Comparison of ENCODE assay signal across 9 cellular contexts in genomic region chr10:92757066-92757716, GRCh38.
DNase-seq lines count a peak whose midpoint lies in the region; ATAC-seq, FAIRE-seq and TF ChIP-seq lines count a peak whose summit lies in the region.
"Had no signal": no experiment of that assay in that cellular context is flagged by ENCODE, and none has a peak within 500 bp of the region (broad histone marks: within the 10 kb centered on the region; RNA-seq: fewer than 3 reads in every experiment).

No MANE protein-coding gene starts in this region.

- DNase-seq in H7 (peak; percentile 66), GM12878 (ENCODE audit: low read depth, low spot score) (peak; percentile 75), iPS-NIHi11 (ENCODE audit: low spot score) (peak; percentile 82), spleen (peak; percentile 92), NCI-H1417 (lab: John Stamatoyannopoulos, UW) (no peak)
- DNase-seq in stimulated activated CD4-positive, alpha-beta T cell treated with anti-CD3 and anti-CD28 coated beads, Interleukin-4, amount 100 ng/mL, for 24 hours = no peak

- TF ChIP-seq POLR2A in GM12878 (IDR thresholded peaks at IDR 0.05; ENCODE audit: low read depth, low read length) = no peak
- TF ChIP-seq POLR2A in spleen (IDR thresholded peaks at IDR 0.05) = no peak

- H2AFZ ChIP-seq in GM12878 (ENCODE audit: control insufficient read depth, low read depth, low read length) = no peak overlapping the region; the same call in 1 of the 2 replicates

- peak overlapping the region; percentile 44; the same call in 1 of the 2 replicates for H3K9ac ChIP-seq in GM12878 (ENCODE audit: control insufficient read depth, insufficient read depth, low read length)

- H3K27me3 ChIP-seq in H7 (ENCODE audit: control insufficient read depth, insufficient read depth, low read length) (no peaks in the 10 kb centered on the region), GM12878 (replicated peaks in 1 of 2; ENCODE audit: control insufficient read depth in 2 of 2, insufficient read depth in 2 of 2, low read length in 1 of 2) (peaks cover 0 to 2% of the 10 kb centered on the region in 2 experiments; a peak in 1 of 4 replicates), spleen (replicated peaks in 1 of 7) (no peaks in the 10 kb centered on the region)

- H3K36me3 ChIP-seq in H7 (replicated peaks; ENCODE audit: control insufficient read depth, insufficient read depth, low read length) (no peaks in the 10 kb centered on the region), KOPT-K1 (ENCODE audit: insufficient read depth, low read length) (no peaks in the 10 kb centered on the region), GM12878 (ENCODE audit: control insufficient read depth in 2 of 2, insufficient read depth in 2 of 2, low read length in 1 of 2) (no peaks in the 10 kb centered on the region), spleen (no peaks in the 10 kb centered on the region)

- TF ChIP-seq EP300 in GM12878 (IDR thresholded peaks at IDR 0.05; ENCODE audit: borderline replicate concordance in 1 of 2, control insufficient read depth in 1 of 2, low read depth in 2 of 2, low read length in 2 of 2) = no peak

- H4K20me1 ChIP-seq in GM12878 (ENCODE audit: control insufficient read depth, insufficient read depth) = no peaks in the 10 kb centered on the region

- H3K4me1 ChIP-seq in GM12878 (ENCODE audit: control insufficient read depth, insufficient read depth, low read length) = peaks cover 34% of the 10 kb centered on the region
- H3K4me1 ChIP-seq in spleen = peaks cover 23 to 82% (median 49%) of the 10 kb centered on the region in 6 donors

- TF ChIP-seq CTCF in GM12873 (IDR thresholded peaks at IDR 0.05; ENCODE audit: insufficient read depth, low read depth, low read length, missing control alignments) (peak; percentile 38), GM12878 (IDR thresholded peaks at IDR 0.05 in 2 of 3, conservative IDR thresholded peaks at IDR 0.05 in 1 of 3; ENCODE audit: control insufficient read depth in 2 of 3, extremely low read depth in 1 of 3, insufficient read depth in 1 of 3, low read depth in 3 of 3, low read length in 3 of 3) (peak; percentile 23 to 46 (median 29); a peak in 4 of 6 replicates), spleen (IDR thresholded peaks at IDR 0.05 in 8 of 11, conservative IDR thresholded peaks at IDR 0.05 in 3 of 11) (peak in 8 of 11 experiments; percentile 11 to 55 (median 40))

- TF ChIP-seq RAD21 in GM12878 (IDR thresholded peaks at IDR 0.05; ENCODE audit: insufficient read depth, low read depth, low read length) = peak; percentile 38; the same call in 1 of the 2 replicates

- RAD21 ChIA-PET in GM12878 (lab: Charles Lee; ENCODE audit: unreplicated experiment) = interaction anchor here (1.0 to 1.8 kb wide), 5 partner anchors 10 to 166 kb away, joined by 3 to 25 read pairs (median 4); no protein-coding TSS in a partner anchor

- peak overlapping the region; percentile 94 for H3K4me2 ChIP-seq in GM12878 (ENCODE audit: control insufficient read depth, insufficient read depth)

- intact Hi-C loops in GM12878 (cut with micrococcal nuclease; ENCODE audit: unreplicated experiment) (loop anchor here (1.0 to 2.0 kb wide), 3 partner anchors 27 to 62 kb away; no protein-coding TSS in a partner anchor), spleen (cut with DNase I; ENCODE audit: low total_unique reads) (no loop called here)

- FAIRE-seq in GM12878 (lab: Jason Lieb, UNC) = peak; percentile 56
- FAIRE-seq: colon had no signal

- WGBS in GM12878 (ENCODE audit: insufficient coverage, insufficient replicate concordance, low lambda C conversion rate, missing lambda C conversion rate) = 2% methylated on average over 8 of the region's 8 CpGs
- 14 to 29% (median 23%) methylated on average over 8 of the region's 8 CpGs for WGBS in spleen, 5 donors

- peak; percentile 84 for ATAC-seq in GM12878

- no peaks in the 10 kb centered on the region for H3K79me2 ChIP-seq in GM12878 (ENCODE audit: control insufficient read depth, insufficient read depth, low read length)

- POLR2A ChIA-PET in GM12878 (lab: Charles Lee) = interaction anchor here (0.8 to 2.6 kb wide), 5 partner anchors 9 to 44 kb away, joined by 3 to 8 read pairs (median 5); no protein-coding TSS in a partner anchor

- SMC1A ChIA-PET in GM12878 (lab: Charles Lee; ENCODE audit: uncharacterized antibody, unreplicated experiment) = interaction anchor here (0.5 to 2.9 kb wide), 8 partner anchors 9 to 109 kb away, joined by 3 to 36 read pairs (median 4); no protein-coding TSS in a partner anchor

- BruUV-seq in GM12878 (replicated peaks; lab: Mats Ljungman, UMichigan) = no TSS peak

- in situ Hi-C loops in GM12878 (cut with MboI) = no loop called here

- H3K27ac ChIP-seq in KOPT-K1 (ENCODE audit: low read depth, low read length, poor library complexity, severe bottlenecking) (peak overlapping the region; percentile 39), GM12878 (ENCODE audit: control insufficient read depth, insufficient read depth) (peak overlapping the region; percentile 77), spleen (peak overlapping the region; percentile 66 to 89 (median 86))

- H3K4me3 ChIP-seq in H7 (ENCODE audit: insufficient read depth, low read depth, low read length) (no peak overlapping the region), GM12878 (peak overlapping the region; percentile 35; the same call in 1 of the 2 replicates), spleen (peak overlapping the region in 4 of 8 donors; percentile 3 to 32 (median 8))

- H3K9me3 ChIP-seq in KOPT-K1 (ENCODE audit: insufficient read depth, low read length, poor library complexity, severe bottlenecking) (no peaks in the 10 kb centered on the region), GM12878 (replicated peaks; ENCODE audit: control insufficient read depth, insufficient read depth, low read length) (no peaks in the 10 kb centered on the region; the same call in 2 of the 3 replicates), spleen (no peaks in the 10 kb centered on the region)

- CTCF ChIA-PET in GM12878 (lab: Yijun Ruan, JAX) = interaction anchor here (0.5 to 4.1 kb wide), 8 partner anchors 10 to 166 kb away, joined by 3 to 22 read pairs (median 4); no protein-coding TSS in a partner anchor

TF ChIP-seq in GM12878, 131 proteins besides CTCF, POLR2A, EP300 and RAD21 (continues in another document):
- peak; percentile 22; the same call in 1 of the 2 replicates for TF ChIP-seq MXI1 (IDR thresholded peaks at IDR 0.05; ENCODE audit: low read depth, low read length)
- peak; percentile 49 to 95; a peak in 3 of 4 replicates for TF ChIP-seq SRF (IDR thresholded peaks at IDR 0.05; ENCODE audit: low read depth in 2 of 2, low read length in 2 of 2)
- TF ChIP-seq ZSCAN29 (IDR thresholded peaks at IDR 0.05) = no peak
- peak; percentile 65 for TF ChIP-seq MEF2B (IDR thresholded peaks at IDR 0.05; ENCODE audit: partially characterized antibody, poor library complexity, severe bottlenecking)
- TF ChIP-seq ZNF622 (IDR thresholded peaks at IDR 0.05) = no peak
- TF ChIP-seq, protein P1, sequence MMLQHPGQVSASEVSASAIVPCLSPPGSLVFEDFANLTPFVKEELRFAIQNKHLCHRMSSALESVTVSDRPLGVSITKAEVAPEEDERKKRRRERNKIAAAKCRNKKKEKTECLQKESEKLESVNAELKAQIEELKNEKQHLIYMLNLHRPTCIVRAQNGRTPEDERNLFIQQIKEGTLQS (IDR thresholded peaks at IDR 0.05; ENCODE audit: borderline replicate concordance, extremely low read depth, low read depth, low read length) = no peak
- no peak for TF ChIP-seq ZBTB11 (CRISPR knock-in tag; IDR thresholded peaks at IDR 0.05)
- TF ChIP-seq ZNF24 (IDR thresholded peaks at IDR 0.05) = no peak
- peak; percentile 32; the same call in 1 of the 2 replicates for TF ChIP-seq SPI1 (IDR thresholded peaks at IDR 0.05; ENCODE audit: borderline replicate concordance, insufficient read depth, low read depth, low read length)
- 0 out of 2 replicates have a peak, but pooled peaks have one; percentile 30 for TF ChIP-seq IRF4 (IDR thresholded peaks at IDR 0.05; ENCODE audit: low read depth, low read length)
- no peak for TF ChIP-seq RFX5 (IDR thresholded peaks at IDR 0.05; ENCODE audit: low read depth, low read length)
- peak; percentile 83 for TF ChIP-seq RUNX3 (IDR thresholded peaks at IDR 0.05; ENCODE audit: low read length)
- TF ChIP-seq NRF1 (conservative IDR thresholded peaks at IDR 0.05; ENCODE audit: low read depth, low read length) = no peak
- TF ChIP-seq IKZF1 (conservative IDR thresholded peaks at IDR 0.05) = peak; percentile 18

Comparison
In these comparisons a context has a peak if more than half of its experiments do, and no peak if none do; other contexts are left out.
1. DNase-seq: peak in H7 (single experiment), GM12878 (single experiment), iPS-NIHi11 (single experiment) and spleen (single experiment); none in NCI-H1417 (0 of 3) and stimulated activated CD4-positive, alpha-beta T cell treated with anti-CD3 and anti-CD28 coated beads, Interleukin-4, amount 100 ng/mL, for 24 hours (single experiment).
2. Peak in every context shown above with its lines, with median percentiles within 50 percentile points of each other: CTCF ChIP-seq and H3K27ac ChIP-seq.